ENCODE assay signal across 22 cellular contexts in genomic region chr1:192002063-192002462, GRCh38.
"Had no signal": no experiment of that assay in that cellular context is flagged by ENCODE, and none has a peak within 500 bp of the region (broad histone marks: within the 10 kb centered on the region; RNA-seq: fewer than 3 reads in every experiment).

No MANE protein-coding gene starts in this region.

- H3K27ac ChIP-seq: breast epithelium, gastroesophageal sphincter, hepatocyte, ovary, right lobe of liver, testis, transverse colon, WERI-Rb-1 had no signal

- H3K27me3 ChIP-seq: breast epithelium, gastroesophageal sphincter, hepatocyte, ovary, right lobe of liver, testis, transverse colon had no signal

- H3K4me1 Mint-ChIP-seq: activated CD4-positive, alpha-beta memory T cell treated with anti-CD3 and anti-CD28 coated beads, Interleukin-2, amount 10 ng/mL, durations not matched to agents 7 days and 5 days; activated CD4-positive, alpha-beta T cell treated with anti-CD3 and anti-CD28 coated beads, Interleukin-2, amount 10 ng/mL, durations not matched to agents 7 days and 5 days; activated naive CD4-positive, alpha-beta T cell treated with anti-CD3 and anti-CD28 coated beads, Interleukin-2, amount 50 U/mL, for 24 hours; naive thymus-derived CD4-positive, alpha-beta T cell had no signal

- H3K36me3 Mint-ChIP-seq: activated naive CD4-positive, alpha-beta T cell treated with anti-CD3 and anti-CD28 coated beads, Interleukin-2, amount 50 U/mL, for 24 hours; naive thymus-derived CD4-positive, alpha-beta T cell had no signal

- H3K36me3 ChIP-seq: breast epithelium, gastroesophageal sphincter, ovary, right lobe of liver, transverse colon, WERI-Rb-1 had no signal

- H3K27me3 Mint-ChIP-seq: activated CD4-positive, alpha-beta memory T cell treated with anti-CD3 and anti-CD28 coated beads, Interleukin-2, amount 10 ng/mL, durations not matched to agents 7 days and 5 days; activated CD4-positive, alpha-beta T cell treated with anti-CD3 and anti-CD28 coated beads, Interleukin-2, amount 10 ng/mL, durations not matched to agents 7 days and 5 days; activated naive CD4-positive, alpha-beta T cell treated with anti-CD3 and anti-CD28 coated beads, Interleukin-2, amount 50 U/mL, for 24 hours; activated T-cell treated with anti-CD3 and anti-CD28 coated beads, Interleukin-2, amount 50 U/mL, for 24 hours; naive thymus-derived CD4-positive, alpha-beta T cell; progenitor cell of endocrine pancreas had no signal

- H3K4me1 ChIP-seq: breast epithelium, gastroesophageal sphincter, right lobe of liver, testis, transverse colon had no signal

- H3K9me3 Mint-ChIP-seq: activated CD4-positive, alpha-beta memory T cell treated with anti-CD3 and anti-CD28 coated beads, Interleukin-2, amount 10 ng/mL, durations not matched to agents 7 days and 5 days; activated CD4-positive, alpha-beta T cell treated with anti-CD3 and anti-CD28 coated beads, Interleukin-2, amount 10 ng/mL, durations not matched to agents 7 days and 5 days; activated naive CD4-positive, alpha-beta T cell treated with anti-CD3 and anti-CD28 coated beads, Interleukin-2, amount 50 U/mL, for 24 hours; activated T-cell treated with anti-CD3 and anti-CD28 coated beads, Interleukin-2, amount 50 U/mL, for 24 hours had no signal

- H3K4me3 ChIP-seq: breast epithelium, gastroesophageal sphincter, hepatocyte, ovary, right lobe of liver, testis, transverse colon had no signal

- H3K4me3 Mint-ChIP-seq: activated CD4-positive, alpha-beta memory T cell treated with anti-CD3 and anti-CD28 coated beads, Interleukin-2, amount 10 ng/mL, durations not matched to agents 7 days and 5 days; activated CD4-positive, alpha-beta T cell treated with anti-CD3 and anti-CD28 coated beads, Interleukin-2, amount 10 ng/mL, durations not matched to agents 7 days and 5 days; activated naive CD4-positive, alpha-beta T cell treated with anti-CD3 and anti-CD28 coated beads, Interleukin-2, amount 50 U/mL, for 24 hours; activated T-cell treated with anti-CD3 and anti-CD28 coated beads, Interleukin-2, amount 50 U/mL, for 24 hours; naive thymus-derived CD4-positive, alpha-beta T cell had no signal

- ATAC-seq: activated CD4-positive, CD25-positive, alpha-beta regulatory T cell treated with anti-CD3 and anti-CD28 coated beads, Interleukin-2, amount 50 U/mL, for 24 hours; gastroesophageal sphincter; left colon; naive thymus-derived CD4-positive, alpha-beta T cell; right lobe of liver; stimulated activated naive CD8-positive, alpha-beta T cell treated with anti-CD3 and anti-CD28 coated beads, Interleukin-15, Interleukin-2, amounts not matched to agents 100 U/mL and 50 U/mL, for 24 hours had no signal

- H3K79me2 ChIP-seq: hepatocyte had no signal

- H2AFZ ChIP-seq: hepatocyte had no signal

- H3K4me2 ChIP-seq: hepatocyte had no signal

- DNase-seq: activated CD4-positive, alpha-beta memory T cell treated with anti-CD3 and anti-CD28 coated beads, Interleukin-2, amount 10 ng/mL, durations not matched to agents 7 days and 5 days; activated CD4-positive, alpha-beta T cell treated with anti-CD3 and anti-CD28 coated beads, Interleukin-2, amount 10 ng/mL, durations not matched to agents 7 days and 5 days; activated CD8-positive, alpha-beta memory T cell treated with anti-CD3 and anti-CD28 coated beads, Interleukin-2, amount 50 U/mL, for 48 hours; activated gamma-delta T cell treated with Interleukin-2 at 50 U/mL for 16 hours; activated T-cell treated with anti-CD3 and anti-CD28 coated beads, Interleukin-2, amount 50 U/mL, for 24 hours; central memory CD4-positive, alpha-beta T cell; left colon; midbrain; naive thymus-derived CD4-positive, alpha-beta T cell; ovary; right lobe of liver; stimulated activated CD4-positive, alpha-beta T cell treated with anti-CD3 and anti-CD28 coated beads, Interleukin-4, amount 100 ng/mL, for 1 hour; stimulated activated naive CD8-positive, alpha-beta T cell treated with anti-CD3 and anti-CD28 coated beads, Interleukin-15, Interleukin-2, amounts not matched to agents 100 U/mL and 50 U/mL, for 24 hours; testis; transverse colon; WERI-Rb-1 had no signal

- H3K27ac Mint-ChIP-seq: activated CD4-positive, alpha-beta memory T cell treated with anti-CD3 and anti-CD28 coated beads, Interleukin-2, amount 10 ng/mL, durations not matched to agents 7 days and 5 days; activated CD4-positive, alpha-beta T cell treated with anti-CD3 and anti-CD28 coated beads, Interleukin-2, amount 10 ng/mL, durations not matched to agents 7 days and 5 days; activated naive CD4-positive, alpha-beta T cell treated with anti-CD3 and anti-CD28 coated beads, Interleukin-2, amount 50 U/mL, for 24 hours; activated T-cell treated with anti-CD3 and anti-CD28 coated beads, Interleukin-2, amount 50 U/mL, for 24 hours; naive thymus-derived CD4-positive, alpha-beta T cell; progenitor cell of endocrine pancreas had no signal
